Comparison of ENCODE assay signal across 8 cellular contexts in genomic region chrX:53714580-53715335, GRCh38.
DNase-seq lines count a peak whose midpoint lies in the region; ATAC-seq lines count a peak whose summit lies in the region.

No MANE protein-coding gene starts in this region.

- H3K9me3 ChIP-seq in HAP-1 = no peaks in the 10 kb centered on the region

- DNase-seq in Ammon's horn (ENCODE audit: low spot score) = peak; percentile 2
- peak; percentile 24 for DNase-seq in SW480 (ENCODE audit: low spot score)
- peak; percentile 35 for DNase-seq in astrocyte of the hippocampus (ENCODE audit: low read depth, low spot score)
- peak; percentile 7 for DNase-seq in skeletal muscle cell (ENCODE audit: low read depth)
- no peak for DNase-seq in HAP-1 (ENCODE audit: low spot score in 2 of 2)
- no peak for DNase-seq in posterior cingulate gyrus

- H3K4me3 ChIP-seq in skeletal muscle cell (ENCODE audit: low read depth, low read length) (no peak overlapping the region), HAP-1 (no peak overlapping the region)

- no peaks in the 10 kb centered on the region for H3K27me3 ChIP-seq in HAP-1 (ENCODE audit: low read depth)

- intact Hi-C loops in posterior cingulate gyrus (cut with DNase I) = no loop called here

- H3K4me1 ChIP-seq in HAP-1 = peaks cover 4% of the 10 kb centered on the region

- peak; percentile 58 for ATAC-seq in GM19025 (IDR thresholded peaks at IDR 0.05; ENCODE audit: low read depth, unreplicated experiment)
- peak; percentile 67 for ATAC-seq in HG03139 (IDR thresholded peaks at IDR 0.05; ENCODE audit: unreplicated experiment)

- H3K36me3 ChIP-seq in HAP-1 (replicated peaks) = no peaks in the 10 kb centered on the region

- in situ Hi-C loops in HAP-1 (cut with MboI; ENCODE audit: low sequenced_read_pairs) = no loop called here

Comparison
In these comparisons a context has a peak if more than half of its experiments do, and no peak if none do; other contexts are left out.
1. DNase-seq: peak in Ammon's horn (single experiment), SW480 (single experiment), astrocyte of the hippocampus (single experiment) and skeletal muscle cell (single experiment); none in HAP-1 (0 of 2) and posterior cingulate gyrus (0 of 10).